1 cellular context compared by ENCODE assay signal in the genomic region with DNA sequence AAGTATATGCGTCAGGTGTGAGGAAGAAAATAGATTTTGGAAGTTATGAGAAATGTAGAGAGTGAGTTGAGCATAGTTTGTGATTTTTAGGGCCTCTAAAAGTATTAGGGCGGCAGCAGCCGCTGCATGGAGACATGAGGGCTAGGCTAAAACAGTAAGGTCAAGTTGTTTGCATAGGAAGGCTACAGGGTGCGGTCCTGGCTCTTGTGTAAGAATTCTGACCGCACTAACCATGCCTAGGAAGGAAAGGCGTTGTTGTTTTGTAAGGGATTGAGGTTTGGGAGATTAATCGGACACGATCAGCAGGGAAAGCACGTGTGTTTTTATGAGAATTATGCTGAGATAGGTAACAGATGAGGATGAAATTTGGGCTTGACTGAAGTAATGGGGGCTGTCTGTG. TPM values are rescaled to one million over a fixed set of nuclear protein-coding genes. Genes with fewer than 3 reads are reported as not detected.
"Had no signal": no experiment of that assay in that cellular context is flagged by ENCODE, and none has a peak within 500 bp of the region (broad histone marks: within the 10 kb centered on the region; RNA-seq: fewer than 3 reads in every experiment).

No MANE protein-coding gene starts in this region.

RNA-seq across cellular contexts. Expression of a gene that starts 6.8 kb away (rescaled TPM):
- polyA plus RNA-seq: K562 had no signal
